9 cellular contexts compared by ENCODE assay signal in genomic region chr16:16096161-16096857, GRCh38.
DNase-seq lines count a peak whose midpoint lies in the region; ATAC-seq and TF ChIP-seq lines count a peak whose summit lies in the region.
"Had no signal": no experiment of that assay in that cellular context is flagged by ENCODE, and none has a peak within 500 bp of the region (broad histone marks: within the 10 kb centered on the region; RNA-seq: fewer than 3 reads in every experiment).

No MANE protein-coding gene starts in this region.

- no peak overlapping the region for H3K4me3 Mint-ChIP-seq in activated T-cell treated with anti-CD3 and anti-CD28 coated beads, Interleukin-2, amount 50 U/mL, for 72 hours
- H3K4me3 Mint-ChIP-seq: activated CD4-positive, alpha-beta T cell treated with anti-CD3 and anti-CD28 coated beads, Interleukin-2, amount 10 ng/mL, durations not matched to agents 24 days and 14 days had no signal

- H3K27me3 ChIP-seq in osteoblast (ENCODE audit: insufficient read depth, low read length): no peaks in the 10 kb centered on the region

- H3K4me2 ChIP-seq in osteoblast (ENCODE audit: insufficient read depth, low read length): peak overlapping the region; percentile 40

- no peaks in the 10 kb centered on the region for H3K4me1 Mint-ChIP-seq in activated T-cell treated with anti-CD3 and anti-CD28 coated beads, Interleukin-2, amount 50 U/mL, for 72 hours (ENCODE audit: low read depth)

- H2AFZ ChIP-seq in osteoblast (ENCODE audit: low read length): no peak overlapping the region

- no peaks in the 10 kb centered on the region for H3K9me3 Mint-ChIP-seq in activated T-cell treated with anti-CD3 and anti-CD28 coated beads, Interleukin-2, amount 50 U/mL, for 72 hours
- H3K9me3 Mint-ChIP-seq: activated CD4-positive, alpha-beta T cell treated with anti-CD3 and anti-CD28 coated beads, Interleukin-2, amount 10 ng/mL, durations not matched to agents 24 days and 14 days had no signal

- H3K4me3 ChIP-seq in fibroblast of mammary gland (ENCODE audit: control insufficient read depth, low read depth, low read length) (no peak overlapping the region), osteoblast (ENCODE audit: insufficient read depth, low read length) (no peak overlapping the region)

- no peaks in the 10 kb centered on the region for H3K9me3 ChIP-seq in osteoblast (ENCODE audit: low read depth, low read length)

- H3K36me3 ChIP-seq in osteoblast (ENCODE audit: insufficient read depth, low read length): peaks cover 17% of the 10 kb centered on the region

- DNase-seq in AG09319 (ENCODE audit: extremely low read depth, low read depth) (no peak), NCI-H774 (lab: John Stamatoyannopoulos, UW) (peak; percentile 13), fibroblast of mammary gland (ENCODE audit: low read depth) (peak; percentile 38), osteoblast (ENCODE audit: insufficient read length, low spot score, missing footprints) (peak; percentile 94), NCI-H2081 treated with DMSO at 0.1 percent for 48 hours (lab: John Stamatoyannopoulos, UW) (no peak)
- no peak for DNase-seq in activated T-cell treated with anti-CD3 and anti-CD28 coated beads, Interleukin-2, amount 50 U/mL, for 72 hours
- no peak for DNase-seq in stimulated activated CD4-positive, alpha-beta T cell treated with anti-CD3 and anti-CD28 coated beads, Interleukin-4, amount 100 ng/mL, for 4 hours
- DNase-seq: activated CD4-positive, alpha-beta T cell treated with anti-CD3 and anti-CD28 coated beads, Interleukin-2, amount 10 ng/mL, durations not matched to agents 24 days and 14 days had no signal

- peaks cover 8 to 23% of the 10 kb centered on the region in 2 donors for H3K36me3 Mint-ChIP-seq in activated T-cell treated with anti-CD3 and anti-CD28 coated beads, Interleukin-2, amount 50 U/mL, for 72 hours (ENCODE audit: insufficient read depth in 2 of 2)

- peaks cover 12% of the 10 kb centered on the region for H4K20me1 ChIP-seq in osteoblast (ENCODE audit: insufficient read depth, low read length)

- no peak overlapping the region for H3K27ac Mint-ChIP-seq in activated T-cell treated with anti-CD3 and anti-CD28 coated beads, Interleukin-2, amount 50 U/mL, for 72 hours
- H3K27ac Mint-ChIP-seq: activated CD4-positive, alpha-beta T cell treated with anti-CD3 and anti-CD28 coated beads, Interleukin-2, amount 10 ng/mL, durations not matched to agents 24 days and 14 days had no signal

- peaks cover 17% of the 10 kb centered on the region for H3K4me1 ChIP-seq in osteoblast (ENCODE audit: insufficient read depth, low read length)

- peaks cover 3% of the 10 kb centered on the region for H3K79me2 ChIP-seq in osteoblast (ENCODE audit: insufficient read depth, low read length)

- peak; percentile 27; the same call in 1 of the 2 replicates for TF ChIP-seq CTCF in AG09319 (IDR thresholded peaks at IDR 0.05; ENCODE audit: low read depth, low read length)
- peak; percentile 45 for TF ChIP-seq CTCF in fibroblast of mammary gland (conservative IDR thresholded peaks at IDR 0.05; ENCODE audit: control insufficient read depth, insufficient read depth, low read depth, low read length)
- TF ChIP-seq CTCF in osteoblast (IDR thresholded peaks at IDR 0.05; ENCODE audit: extremely low read depth, low read depth, low read length): peak; percentile 50

- ATAC-seq in GM21423 (IDR thresholded peaks at IDR 0.05; ENCODE audit: unreplicated experiment): no peak
- ATAC-seq in activated T-cell treated with anti-CD3 and anti-CD28 coated beads, Interleukin-2, amount 50 U/mL, for 72 hours (replicated peaks in 1 of 2): no peak

- H3K27ac ChIP-seq in osteoblast (ENCODE audit: low read depth, low read length): peak overlapping the region; percentile 34

- H3K27me3 Mint-ChIP-seq in activated T-cell treated with anti-CD3 and anti-CD28 coated beads, Interleukin-2, amount 50 U/mL, for 72 hours (ENCODE audit: low read depth): no peaks in the 10 kb centered on the region
- H3K27me3 Mint-ChIP-seq: activated CD4-positive, alpha-beta T cell treated with anti-CD3 and anti-CD28 coated beads, Interleukin-2, amount 10 ng/mL, durations not matched to agents 24 days and 14 days had no signal

Comparison
In these comparisons a context has a peak if more than half of its experiments do, and no peak if none do; other contexts are left out.
1. DNase-seq: peak in NCI-H774 (single experiment), fibroblast of mammary gland (single experiment) and osteoblast (single experiment); none in AG09319 (single experiment), activated T-cell treated with anti-CD3 and anti-CD28 coated beads, Interleukin-2, amount 50 U/mL, for 72 hours (0 of 2), stimulated activated CD4-positive, alpha-beta T cell treated with anti-CD3 and anti-CD28 coated beads, Interleukin-4, amount 100 ng/mL, for 4 hours (0 of 2) and NCI-H2081 treated with DMSO at 0.1 percent for 48 hours (single experiment).
2. Peak in every context shown above with its lines, with median percentiles within 50 percentile points of each other: CTCF ChIP-seq.